Comparison of ENCODE assay signal across 31 cellular contexts in the genomic region with DNA sequence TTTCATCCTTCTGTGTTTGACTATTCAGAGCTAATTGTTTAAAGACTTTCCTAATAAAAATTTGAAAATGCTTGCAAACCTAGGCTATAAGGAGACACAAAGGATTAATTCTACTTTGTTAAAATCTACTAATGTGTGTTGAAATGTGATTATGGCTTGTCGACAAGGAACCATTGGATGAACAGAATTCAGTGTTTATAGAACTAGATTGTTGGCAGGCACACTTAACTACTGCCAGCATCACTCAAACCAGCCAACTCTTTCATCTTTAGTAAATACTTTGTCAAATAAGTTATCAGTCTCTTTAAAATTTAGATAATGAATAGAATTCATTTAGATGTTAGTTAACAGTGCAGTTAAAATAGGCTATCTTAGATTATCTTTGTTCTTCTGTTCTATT.
"Had no signal": no experiment of that assay in that cellular context is flagged by ENCODE, and none has a peak within 500 bp of the region (broad histone marks: within the 10 kb centered on the region; RNA-seq: fewer than 3 reads in every experiment).

No MANE protein-coding gene starts in this region.

- H3K27ac Mint-ChIP-seq: activated CD4-positive, alpha-beta T cell treated with anti-CD3 and anti-CD28 coated beads for 36 hours; activated CD4-positive, alpha-beta T cell treated with anti-CD3 and anti-CD28 coated beads, Interleukin-2, amount 10 ng/mL, durations not matched to agents 7 days and 5 days; activated CD8-positive, alpha-beta T cell treated with anti-CD3 and anti-CD28 coated beads, Interleukin-2, amount 10 ng/mL, durations not matched to agents 7 days and 5 days; activated naive CD4-positive, alpha-beta T cell treated with anti-CD3 and anti-CD28 coated beads for 36 hours; activated naive CD4-positive, alpha-beta T cell treated with anti-CD3 and anti-CD28 coated beads, Interleukin-2, amount 50 U/mL, for 72 hours; activated T-cell treated with anti-CD3 and anti-CD28 coated beads, Interleukin-2, amount 50 U/mL, for 24 hours; T-helper 1 cell treated with Interleukin-12 subunit alpha and Interleukin-12 subunit beta and Interleukin-4 antibody, amounts not matched to agents 30 μg/mL and 1 μg/mL, for 36 hours; T-helper 2 cell treated with Interferon-gamma antibody and Interleukin-4, amounts not matched to agents 5 μg/mL and 100 μg/mL, for 36 hours; WTC11 had no signal

- H3K4me1 Mint-ChIP-seq: activated CD4-positive, alpha-beta T cell treated with anti-CD3 and anti-CD28 coated beads, Interleukin-2, amount 10 ng/mL, durations not matched to agents 7 days and 5 days had no signal

- H3K4me1 ChIP-seq: SJCRH30 had no signal

- H3K36me3 ChIP-seq: adrenal gland, SJCRH30 had no signal

- H3K4me3 Mint-ChIP-seq: activated CD4-positive, alpha-beta T cell treated with anti-CD3 and anti-CD28 coated beads for 36 hours; activated CD4-positive, alpha-beta T cell treated with anti-CD3 and anti-CD28 coated beads, Interleukin-2, amount 10 ng/mL, durations not matched to agents 7 days and 5 days; activated CD8-positive, alpha-beta T cell treated with anti-CD3 and anti-CD28 coated beads, Interleukin-2, amount 10 ng/mL, durations not matched to agents 7 days and 5 days; activated naive CD4-positive, alpha-beta T cell treated with anti-CD3 and anti-CD28 coated beads for 36 hours; activated T-cell treated with anti-CD3 and anti-CD28 coated beads, Interleukin-2, amount 50 U/mL, for 24 hours; brain; T-helper 1 cell treated with Interleukin-12 subunit alpha and Interleukin-12 subunit beta and Interleukin-4 antibody, amounts not matched to agents 30 μg/mL and 1 μg/mL, for 36 hours; T-helper 2 cell treated with Interferon-gamma antibody and Interleukin-4, amounts not matched to agents 5 μg/mL and 100 μg/mL, for 36 hours; WTC11 had no signal

- H3K36me3 Mint-ChIP-seq: brain, WTC11 had no signal

- H3K27me3 ChIP-seq: adrenal gland, SJCRH30 had no signal

- H3K27ac ChIP-seq: adrenal gland, SJCRH30, SK-N-MC had no signal

- H3K4me3 ChIP-seq: adrenal gland, SJCRH30, SK-N-MC had no signal

- H3K9me3 Mint-ChIP-seq: activated CD4-positive, alpha-beta T cell treated with anti-CD3 and anti-CD28 coated beads, Interleukin-2, amount 10 ng/mL, durations not matched to agents 7 days and 5 days; activated naive CD4-positive, alpha-beta T cell treated with anti-CD3 and anti-CD28 coated beads for 36 hours; activated naive CD4-positive, alpha-beta T cell treated with anti-CD3 and anti-CD28 coated beads, Interleukin-2, amount 50 U/mL, for 72 hours; activated T-cell treated with anti-CD3 and anti-CD28 coated beads, Interleukin-2, amount 50 U/mL, for 24 hours; brain; T-helper 1 cell treated with Interleukin-12 subunit alpha and Interleukin-12 subunit beta and Interleukin-4 antibody, amounts not matched to agents 30 μg/mL and 1 μg/mL, for 36 hours; T-helper 2 cell treated with Interferon-gamma antibody and Interleukin-4, amounts not matched to agents 5 μg/mL and 100 μg/mL, for 36 hours; WTC11 had no signal

- H3K27me3 Mint-ChIP-seq: activated CD4-positive, alpha-beta T cell treated with anti-CD3 and anti-CD28 coated beads for 36 hours; activated CD4-positive, alpha-beta T cell treated with anti-CD3 and anti-CD28 coated beads, Interleukin-2, amount 10 ng/mL, durations not matched to agents 7 days and 5 days; activated T-cell treated with anti-CD3 and anti-CD28 coated beads, Interleukin-2, amount 50 U/mL, for 24 hours; brain had no signal

- DNase-seq: activated CD4-positive, alpha-beta T cell treated with anti-CD3 and anti-CD28 coated beads for 36 hours; activated CD4-positive, alpha-beta T cell treated with anti-CD3 and anti-CD28 coated beads, Interleukin-2, amount 10 ng/mL, durations not matched to agents 7 days and 5 days; activated CD4-positive, alpha-beta T cell treated with anti-CD3 and anti-CD28 coated beads, Interleukin-2, amount 50 U/mL, for 48 hours; activated CD8-positive, alpha-beta T cell treated with anti-CD3 and anti-CD28 coated beads, Interleukin-2, amount 10 ng/mL, durations not matched to agents 7 days and 5 days; activated gamma-delta T cell treated with Interleukin-2 at 50 U/mL for 16 hours; activated naive CD4-positive, alpha-beta T cell treated with anti-CD3 and anti-CD28 coated beads for 36 hours; activated T-cell treated with anti-CD3 and anti-CD28 coated beads, Interleukin-2, amount 50 U/mL, for 24 hours; adrenal gland; caudate nucleus; Karpas-422; KBM-7; NCI-H1105; NCI-H1417 treated with DMSO at 0.1 percent for 48 hours; NCI-H187 treated with DMSO at 0.1 percent for 48 hours; NCI-H2081; NCI-H2171 treated with DMSO at 0.1 percent for 48 hours; NCI-H2227 treated with DMSO at 0.1 percent for 48 hours; NCI-H524 treated with DMSO at 0.1 percent for 48 hours; SHP77; SJCRH30 had no signal

- ATAC-seq: activated CD4-positive, alpha-beta T cell treated with anti-CD3 and anti-CD28 coated beads for 36 hours; activated CD4-positive, CD25-positive, alpha-beta regulatory T cell treated with anti-CD3 and anti-CD28 coated beads, Interleukin-2, amount 50 U/mL, for 24 hours; activated CD8-positive, alpha-beta T cell treated with anti-CD3 and anti-CD28 coated beads, Interleukin-2, amount 10 ng/mL, durations not matched to agents 7 days and 5 days; activated naive CD4-positive, alpha-beta T cell treated with anti-CD3 and anti-CD28 coated beads, Interleukin-2, amount 50 U/mL, for 72 hours; Panc1; WTC11 had no signal

- H3K9me3 ChIP-seq: adrenal gland, SJCRH30 had no signal

- FAIRE-seq: astrocyte, bronchial epithelial cell, TTC549 had no signal
